Comparison of ENCODE assay signal across 32 cellular contexts in genomic region chr14:95786566-95786965, GRCh38.
"Had no signal": no experiment of that assay in that cellular context is flagged by ENCODE, and none has a peak within 500 bp of the region (broad histone marks: within the 10 kb centered on the region; RNA-seq: fewer than 3 reads in every experiment).

No MANE protein-coding gene starts in this region.

- H3K4me1 ChIP-seq: adrenal gland, body of pancreas, breast epithelium had no signal

- H3K9me3 ChIP-seq: adrenal gland, body of pancreas, breast epithelium had no signal

- H3K36me3 ChIP-seq: adrenal gland, brain microvascular endothelial cell, breast epithelium had no signal

- H3K4me3 ChIP-seq: adrenal gland, body of pancreas, breast epithelium had no signal

- H3K27ac ChIP-seq: adrenal gland, body of pancreas, brain microvascular endothelial cell, breast epithelium, VCaP had no signal

- H3K27me3 ChIP-seq: adrenal gland, body of pancreas, brain microvascular endothelial cell had no signal

- ATAC-seq: activated CD8-positive, alpha-beta T cell treated with anti-CD3 and anti-CD28 coated beads for 36 hours; activated naive CD4-positive, alpha-beta T cell treated with anti-CD3 and anti-CD28 coated beads, Interleukin-2, amount 50 U/mL, for 72 hours; activated T-cell treated with anti-CD3 and anti-CD28 coated beads, Interleukin-2, amount 50 U/mL, for 4 hours; activated T-cell treated with anti-CD3 and anti-CD28 coated beads, Interleukin-2, amount 50 U/mL, for 72 hours; activated T-helper 17 cell treated with anti-CD3 and anti-CD28 coated beads, Interleukin-2, amount 50 U/mL, for 72 hours; body of pancreas had no signal

- DNase-seq: activated B cell treated with CpG ODN at 0.5 μM for 24 hours; activated CD4-positive, alpha-beta memory T cell treated with anti-CD3 and anti-CD28 coated beads for 36 hours; activated CD4-positive, alpha-beta T cell treated with anti-CD3 and anti-CD28 coated beads for 4 hours; activated CD4-positive, alpha-beta T cell treated with anti-CD3 and anti-CD28 coated beads, Interleukin-2, amount 10 ng/mL, durations not matched to agents 24 days and 14 days; activated CD4-positive, alpha-beta T cell treated with anti-CD3 and anti-CD28 coated beads, Interleukin-2, amount 50 U/mL, for 1 hour; activated CD4-positive, alpha-beta T cell treated with anti-CD3 and anti-CD28 coated beads, Interleukin-2, amount 50 U/mL, for 4 hours; activated CD4-positive, CD25-positive, alpha-beta regulatory T cell treated with anti-CD3 and anti-CD28 coated beads, Interleukin-2, amount 50 U/mL, for 72 hours; activated CD8-positive, alpha-beta memory T cell treated with anti-CD3 and anti-CD28 coated beads, Interleukin-2, amount 50 U/mL, for 4 hours; activated CD8-positive, alpha-beta T cell treated with anti-CD3 and anti-CD28 coated beads for 36 hours; activated effector memory CD4-positive, alpha-beta T cell treated with anti-CD3 and anti-CD28 coated beads, Interleukin-2, amount 50 U/mL, for 16 hours; activated gamma-delta T cell treated with Interleukin-2 at 50 U/mL for 16 hours; activated naive CD4-positive, alpha-beta T cell; activated naive CD4-positive, alpha-beta T cell treated with anti-CD3 and anti-CD28 coated beads for 36 hours; activated naive CD4-positive, alpha-beta T cell treated with anti-CD3 and anti-CD28 coated beads, Interleukin-2, amount 50 U/mL, for 16 hours; activated naive CD8-positive, alpha-beta T cell treated with anti-CD3 and anti-CD28 coated beads for 36 hours; activated T-cell treated with anti-CD3 and anti-CD28 coated beads for 4 hours; activated T-cell treated with anti-CD3 and anti-CD28 coated beads, Interleukin-2, amount 50 U/mL, for 1 hour; activated T-cell treated with anti-CD3 and anti-CD28 coated beads, Interleukin-2, amount 50 U/mL, for 4 hours; activated T-cell treated with anti-CD3 and anti-CD28 coated beads, Interleukin-2, amount 50 U/mL, for 72 hours; adrenal gland; amniotic stem cell; aorta; body of pancreas; brain microvascular endothelial cell; central memory CD4-positive, alpha-beta T cell; T-helper 1 cell; T-helper 2 cell; T-helper 9 cell had no signal
